14 cellular contexts compared by ENCODE assay signal in genomic region chr3:41711656-41712055, GRCh38.
DNase-seq lines count a peak whose midpoint lies in the region; TF ChIP-seq lines count a peak whose summit lies in the region.
"Had no signal": no experiment of that assay in that cellular context is flagged by ENCODE, and none has a peak within 500 bp of the region (broad histone marks: within the 10 kb centered on the region; RNA-seq: fewer than 3 reads in every experiment).

No MANE protein-coding gene starts in this region.

- H2BK120ac ChIP-seq in mesendoderm (ENCODE audit: low read depth, low read length) = no peak overlapping the region

- H2BK5ac ChIP-seq in mesendoderm (ENCODE audit: low read length) = no peak overlapping the region

- H3K4me1 ChIP-seq in mesendoderm (ENCODE audit: control insufficient read depth, low read depth, low read length) (no peaks in the 10 kb centered on the region), ovary (ENCODE audit: insufficient read depth) (no peaks in the 10 kb centered on the region)

- no peak for TF ChIP-seq POLR2A in ovary (IDR thresholded peaks at IDR 0.05)

- H3K27me3 ChIP-seq in brain microvascular endothelial cell (replicated peaks) (no peaks in the 10 kb centered on the region), mesendoderm (ENCODE audit: insufficient read depth, low read length, poor library complexity) (no peaks in the 10 kb centered on the region), ovary (no peaks in the 10 kb centered on the region)

- no peak overlapping the region for H4K8ac ChIP-seq in mesendoderm (ENCODE audit: low read depth, low read length)

- no peak overlapping the region for H2AK5ac ChIP-seq in mesendoderm (ENCODE audit: low read length)

- TF ChIP-seq CTCF in brain microvascular endothelial cell (IDR thresholded peaks at IDR 0.05; ENCODE audit: low read depth, low read length, missing control alignments) (no peak), ovary (IDR thresholded peaks at IDR 0.05) (no peak)

- no peak overlapping the region for H3K4me2 ChIP-seq in mesendoderm (ENCODE audit: low read length)

- in situ Hi-C loops in brain microvascular endothelial cell (cut with HindIII; ENCODE audit: low pct_ligation_motif_present, low sequenced_read_pairs) = no loop called here

- H3K23ac ChIP-seq in mesendoderm (ENCODE audit: low read length) = no peak overlapping the region

- intact Hi-C loops in ovary (cut with DNase I) = loop anchor here in 2 of 4 donors (10.0 kb wide), 1 partner anchor 1127 kb away; no protein-coding TSS in a partner anchor

- no peaks in the 10 kb centered on the region for H3K79me1 ChIP-seq in mesendoderm (ENCODE audit: low read length)

- peak; percentile 13 for DNase-seq in Daoy (ENCODE audit: low read depth)
- peak; percentile 30 for DNase-seq in Kasumi-1 (lab: John Stamatoyannopoulos, UW)
- peak; percentile 47 for DNase-seq in brain microvascular endothelial cell
- DNase-seq in mesendoderm = peak; percentile 60
- no peak for DNase-seq in pons (ENCODE audit: low spot score)
- no peak for DNase-seq in ovary
- DNase-seq in superior temporal gyrus (ENCODE audit: extremely low spot score) = no peak
- DNase-seq in activated CD4-positive, CD25-positive, alpha-beta regulatory T cell treated with anti-CD3 and anti-CD28 coated beads, Interleukin-2, amount 50 U/mL, for 72 hours = no peak
- DNase-seq: activated CD4-positive, alpha-beta T cell treated with anti-CD3 and anti-CD28 coated beads, Interleukin-2, amount 50 U/mL, for 48 hours; activated effector memory CD4-positive, alpha-beta T cell treated with anti-CD3 and anti-CD28 coated beads, Interleukin-2, amount 50 U/mL, for 16 hours; caudate nucleus; CD4-positive, CD25-positive, alpha-beta regulatory T cell; NCI-H2081; T-helper 17 cell had no signal

- no peak overlapping the region for H3K9ac ChIP-seq in mesendoderm (ENCODE audit: low read length)

- no peak overlapping the region for H3K18ac ChIP-seq in mesendoderm (ENCODE audit: low read length)

- H3K79me2 ChIP-seq in mesendoderm (ENCODE audit: control insufficient read depth, insufficient read depth, low read length) = no peaks in the 10 kb centered on the region

- no peak overlapping the region for H3K4me3 ChIP-seq in brain microvascular endothelial cell (ENCODE audit: low read depth, low read length)
- no peak overlapping the region for H3K4me3 ChIP-seq in mesendoderm (ENCODE audit: low read length)
- H3K4me3 ChIP-seq in ovary = no peak overlapping the region

- H3K27ac ChIP-seq in brain microvascular endothelial cell (peak overlapping the region; percentile 57), mesendoderm (ENCODE audit: low read depth, low read length) (no peak overlapping the region), ovary (no peak overlapping the region)

- no peaks in the 10 kb centered on the region for H3K9me3 ChIP-seq in ovary

- H4K5ac ChIP-seq in mesendoderm (ENCODE audit: low read length) = no peak overlapping the region

- H2BK15ac ChIP-seq in mesendoderm (replicated peaks; ENCODE audit: low read depth) = no peak overlapping the region

- no peak for TF ChIP-seq EP300 in ovary (IDR thresholded peaks at IDR 0.05)

- no peak overlapping the region for H3K4ac ChIP-seq in mesendoderm (ENCODE audit: low read depth, low read length)

- no peak overlapping the region for H3K56ac ChIP-seq in mesendoderm (ENCODE audit: low read length)

- H3K36me3 ChIP-seq in brain microvascular endothelial cell (replicated peaks) = no peaks in the 10 kb centered on the region
- H3K36me3 ChIP-seq in mesendoderm (ENCODE audit: control insufficient read depth, insufficient read depth, low read length) = no peaks in the 10 kb centered on the region
- H3K36me3 ChIP-seq in ovary = no peaks in the 10 kb centered on the region

Comparison
In these comparisons a context has a peak if more than half of its experiments do, and no peak if none do; other contexts are left out.
1. DNase-seq: peak in Daoy (single experiment), Kasumi-1 (2 of 2), brain microvascular endothelial cell (single experiment) and mesendoderm (single experiment); none in pons (single experiment), ovary (0 of 5), superior temporal gyrus (single experiment) and activated CD4-positive, CD25-positive, alpha-beta regulatory T cell treated with anti-CD3 and anti-CD28 coated beads, Interleukin-2, amount 50 U/mL, for 72 hours (single experiment).